22 cellular contexts compared by ENCODE assay signal in genomic region chr21:36981977-36982700, GRCh38. TPM values are rescaled to one million over a fixed set of nuclear protein-coding genes. Genes with fewer than 3 reads are reported as not detected.
DNase-seq lines count a peak whose midpoint lies in the region; ATAC-seq and TF ChIP-seq lines count a peak whose summit lies in the region.
"Had no signal": no experiment of that assay in that cellular context is flagged by ENCODE, and none has a peak within 500 bp of the region (broad histone marks: within the 10 kb centered on the region; RNA-seq: fewer than 3 reads in every experiment).

No MANE protein-coding gene starts in this region.

- no peaks in the 10 kb centered on the region for H3K9me3 Mint-ChIP-seq in endothelial cell (ENCODE audit: unreplicated experiment)
- H3K9me3 Mint-ChIP-seq in stimulated activated naive B cell treated with anti-CD40 and anti-IgM and Interleukin-4, amounts not matched to agents 10 μg/mL and 1 μg/mL and 100 μg/mL, for 72 hours, result no peaks in the 10 kb centered on the region
- H3K9me3 Mint-ChIP-seq: CD4-positive, CD25-positive, alpha-beta regulatory T cell; CD8-positive, alpha-beta memory T cell; HFFc6 had no signal

- no peaks in the 10 kb centered on the region for H4K20me1 ChIP-seq in OCI-LY3 (ENCODE audit: insufficient read depth, low read length)
- H4K20me1 ChIP-seq: BLaER1 had no signal

- TF ChIP-seq CTCF in OCI-LY3 (IDR thresholded peaks at IDR 0.05; ENCODE audit: low read depth, low read length), result no peak
- no peak for TF ChIP-seq CTCF in endothelial cell (IDR thresholded peaks at IDR 0.05; ENCODE audit: unreplicated experiment)
- TF ChIP-seq CTCF in transverse colon (IDR thresholded peaks at IDR 0.05), result no peak

- no peak for TF ChIP-seq POLR2A in transverse colon (IDR thresholded peaks at IDR 0.05)

- no peak for ATAC-seq in HG03342 (IDR thresholded peaks at IDR 0.05; ENCODE audit: unreplicated experiment)
- ATAC-seq in stimulated activated naive B cell treated with anti-CD40 and anti-IgM and Interleukin-4, amounts not matched to agents 10 μg/mL and 1 μg/mL and 100 μg/mL, for 72 hours (replicated peaks), result no peak
- ATAC-seq: HCT116 had no signal

- no peak overlapping the region for H3K9ac ChIP-seq in OCI-LY3 (ENCODE audit: low read length)
- H3K9ac ChIP-seq: BLaER1, GM23248 had no signal

- DNase-seq in NCI-H82 (lab: John Stamatoyannopoulos, UW), result peak; percentile 12
- no peak for DNase-seq in NCI-H82 treated with DMSO at 0.1 percent for 48 hours (lab: John Stamatoyannopoulos, UW; ENCODE audit: unreplicated experiment)
- DNase-seq in endothelial cell (ENCODE audit: low spot score), result no peak
- no peak for DNase-seq in stimulated activated CD4-positive, alpha-beta T cell treated with anti-CD3 and anti-CD28 coated beads, Interleukin-12 subunit alpha, Interleukin-12 subunit beta, amount 100 ng/mL, for 4 hours
- DNase-seq in transverse colon, result no peak
- no peak for DNase-seq in stimulated activated naive B cell treated with anti-CD40 and anti-IgM and Interleukin-4, amounts not matched to agents 10 μg/mL and 1 μg/mL and 100 μg/mL, for 72 hours
- DNase-seq: CD4-positive, CD25-positive, alpha-beta regulatory T cell; CD8-positive, alpha-beta memory T cell; DMS 273 treated with DMSO at 0.1 percent for 48 hours; DMS79; GF-D8; GM23248; H7; HFFc6 had no signal

- H3K9me3 ChIP-seq in OCI-LY3 (ENCODE audit: insufficient read depth, low read length) (no peaks in the 10 kb centered on the region), transverse colon (no peaks in the 10 kb centered on the region)
- H3K9me3 ChIP-seq: BLaER1 had no signal

- H3K4me1 ChIP-seq in OCI-LY3 (ENCODE audit: low read length) (peaks cover 22% of the 10 kb centered on the region), transverse colon (peaks cover 0 to 19% (median 7%) of the 10 kb centered on the region in 4 donors)

- H2AFZ ChIP-seq in OCI-LY3 (ENCODE audit: low read depth, low read length), result no peak overlapping the region
- H2AFZ ChIP-seq: GM23248 had no signal

- H3K27me3 ChIP-seq in OCI-LY3 (ENCODE audit: low read depth, low read length), result no peaks in the 10 kb centered on the region
- H3K27me3 ChIP-seq in transverse colon, result no peaks in the 10 kb centered on the region

- H3K4me3 ChIP-seq in OCI-LY3 (ENCODE audit: low read length), result no peak overlapping the region
- no peak overlapping the region for H3K4me3 ChIP-seq in transverse colon
- H3K4me3 ChIP-seq: BLaER1, GM23248 had no signal

- H3K4me2 ChIP-seq in OCI-LY3 (ENCODE audit: low read length), result peak overlapping the region; percentile 71; the same call in 1 of the 2 replicates
- H3K4me2 ChIP-seq: BLaER1 had no signal

- no peaks in the 10 kb centered on the region for H3K79me2 ChIP-seq in OCI-LY3 (ENCODE audit: low read length)

- H3K36me3 ChIP-seq in OCI-LY3 (replicated peaks; ENCODE audit: low read depth, low read length) (no peaks in the 10 kb centered on the region), transverse colon (no peaks in the 10 kb centered on the region)
- H3K36me3 ChIP-seq: BLaER1 had no signal

- WGBS in transverse colon (ENCODE audit: low coverage in 1 of 2), 2 donors, result 57 to 73% methylated on average over 3 to 6 of the region's 6 CpGs

- H3K4me1 Mint-ChIP-seq in endothelial cell (ENCODE audit: unreplicated experiment), result peaks cover 19% of the 10 kb centered on the region
- H3K4me1 Mint-ChIP-seq in stimulated activated naive B cell treated with anti-CD40 and anti-IgM and Interleukin-4, amounts not matched to agents 10 μg/mL and 1 μg/mL and 100 μg/mL, for 72 hours, result peaks cover 11 to 29% of the 10 kb centered on the region in 2 donors

- no peak for TF ChIP-seq EP300 in transverse colon (IDR thresholded peaks at IDR 0.05; ENCODE audit: low read depth)

- H3K4me3 Mint-ChIP-seq in endothelial cell (ENCODE audit: unreplicated experiment), result peak overlapping the region; percentile 56
- no peak overlapping the region for H3K4me3 Mint-ChIP-seq in stimulated activated naive B cell treated with anti-CD40 and anti-IgM and Interleukin-4, amounts not matched to agents 10 μg/mL and 1 μg/mL and 100 μg/mL, for 72 hours
- H3K4me3 Mint-ChIP-seq: B cell, HFFc6 had no signal

- peaks cover 2% of the 10 kb centered on the region for H3K27me3 Mint-ChIP-seq in endothelial cell (ENCODE audit: unreplicated experiment)
- peaks cover 5 to 7% of the 10 kb centered on the region in 2 donors for H3K27me3 Mint-ChIP-seq in stimulated activated naive B cell treated with anti-CD40 and anti-IgM and Interleukin-4, amounts not matched to agents 10 μg/mL and 1 μg/mL and 100 μg/mL, for 72 hours

- intact Hi-C loops in transverse colon (cut with DNase I; ENCODE audit: low total_unique reads), result no loop called here

- H3K27ac ChIP-seq in OCI-LY3 (ENCODE audit: low read length) (no peak overlapping the region), transverse colon (no peak overlapping the region)
- H3K27ac ChIP-seq: 22Rv1, BLaER1, C4-2B, GM23248 had no signal

- no peak overlapping the region for H3K27ac Mint-ChIP-seq in endothelial cell (ENCODE audit: unreplicated experiment)
- H3K27ac Mint-ChIP-seq in stimulated activated naive B cell treated with anti-CD40 and anti-IgM and Interleukin-4, amounts not matched to agents 10 μg/mL and 1 μg/mL and 100 μg/mL, for 72 hours, result no peak overlapping the region
- H3K27ac Mint-ChIP-seq: B cell; CD8-positive, alpha-beta memory T cell; HFFc6 had no signal

- in situ Hi-C loops in transverse colon (cut with MboI; ENCODE audit: low pct_ligation_motif_present in 1 of 4, low pct_unique_long_range_greater_than_20kb in 1 of 4, low sequenced_read_pairs in 3 of 4), result loop anchor here (5.0 to 25.0 kb wide), 4 partner anchors 93 to 580 kb away; partner anchors contain the start of genes PIGP (in 1 of the 4) and TTC3 (in 1 of the 4)

- peaks cover 10% of the 10 kb centered on the region for H3K36me3 Mint-ChIP-seq in endothelial cell (ENCODE audit: low read depth, unreplicated experiment)
- H3K36me3 Mint-ChIP-seq in stimulated activated naive B cell treated with anti-CD40 and anti-IgM and Interleukin-4, amounts not matched to agents 10 μg/mL and 1 μg/mL and 100 μg/mL, for 72 hours, result no peaks in the 10 kb centered on the region
- H3K36me3 Mint-ChIP-seq: CD4-positive, CD25-positive, alpha-beta regulatory T cell had no signal

RNA-seq across cellular contexts. Expression of gene HLCS, which starts 15.7 kb away (rescaled TPM):
- total RNA-seq in endothelial cell (ENCODE audit: unreplicated experiment) (97.4 TPM), transverse colon (10 to 100 TPM; 20.0 to 75.4 (median 32.8) TPM)

RNA-seq across cellular contexts. Expression of gene RIPPLY3, which starts 24.4 kb away (rescaled TPM):
- total RNA-seq in endothelial cell (ENCODE audit: unreplicated experiment) (86.4 TPM), transverse colon (under 1 TPM in 1 of 4 donors, not detected in 3; 0.27 TPM)
- total RNA-seq: B cell; CD4-positive, CD25-positive, alpha-beta regulatory T cell; G401; GM23248; HFFc6 had no signal

Comparison
In these comparisons a context has a peak if more than half of its experiments do, and no peak if none do; other contexts are left out.
1. RNA of gene RIPPLY3, which starts 24.4 kb away (total RNA-seq): 86.4 TPM in endothelial cell (single experiment); 0.27 TPM in transverse colon; every median in the first group is over 10 times any median in the second.